Comparison of ENCODE assay signal across 1 cellular context in genomic region chr17:15651583-15652110, GRCh38.
TF ChIP-seq lines count a peak whose summit lies in the region.

No MANE protein-coding gene starts in this region.

TF ChIP-seq in IMR-90, 13 proteins besides CTCF, POLR2A, EP300 and RAD21:
- TF ChIP-seq FOS (IDR thresholded peaks at IDR 0.05; ENCODE audit: low read depth, low read length) (no peak), SMC3 (IDR thresholded peaks at IDR 0.05; ENCODE audit: low read depth, low read length) (no peak), CHD1 (IDR thresholded peaks at IDR 0.05; ENCODE audit: low read depth, low read length) (no peak), NFE2L2 (IDR thresholded peaks at IDR 0.05; ENCODE audit: low read depth, low read length) (no peak), ELK1 (IDR thresholded peaks at IDR 0.05; ENCODE audit: borderline replicate concordance, low read depth, low read length) (no peak), RCOR1 (IDR thresholded peaks at IDR 0.05; ENCODE audit: insufficient replicate concordance, low read length) (no peak), USF2 (IDR thresholded peaks at IDR 0.05; ENCODE audit: low read depth, low read length) (peak; percentile 93), CEBPB (IDR thresholded peaks at IDR 0.05; ENCODE audit: low read depth, low read length) (peak; percentile 78), RFX5 (IDR thresholded peaks at IDR 0.05; ENCODE audit: low read depth, low read length) (no peak), BHLHE40 (IDR thresholded peaks at IDR 0.05; ENCODE audit: low read depth, low read length) (no peak), MXI1 (IDR thresholded peaks at IDR 0.05; ENCODE audit: borderline replicate concordance, low read depth, low read length) (peak; percentile 58), MAFK (IDR thresholded peaks at IDR 0.05; ENCODE audit: low read depth, low read length) (0 out of 2 replicates have a peak, but pooled peaks have one; percentile 24), MAZ (IDR thresholded peaks at IDR 0.05; ENCODE audit: borderline replicate concordance, low read depth, low read length) (peak; percentile 57; the same call in 1 of the 2 replicates)
